In genomic region chr19:5339470-5339949, GRCh38 we compare ENCODE assay signal across 7 cellular contexts. TPM values are rescaled to one million over a fixed set of nuclear protein-coding genes. Genes with fewer than 3 reads are reported as not detected.
DNase-seq lines count a peak whose midpoint lies in the region; ATAC-seq and TF ChIP-seq lines count a peak whose summit lies in the region.

No MANE protein-coding gene starts in this region.

- H3K4me1 ChIP-seq in GM23248 (ENCODE audit: insufficient read depth): no peaks in the 10 kb centered on the region
- peaks cover 0 to 22% of the 10 kb centered on the region in 2 donors for H3K4me1 ChIP-seq in right atrium auricular region
- peaks cover 8 to 35% (median 21%) of the 10 kb centered on the region in 6 donors for H3K4me1 ChIP-seq in spleen
- peaks cover 4% of the 10 kb centered on the region for H3K4me1 ChIP-seq in mucosa of descending colon (ENCODE audit: low read depth)

- WGBS in GM23248 (ENCODE audit: low coverage in 1 of 2, low lambda C conversion rate in 2 of 2, missing lambda C conversion rate in 2 of 2), 2 experiments: 0 to 1% methylated on average over 8 to 25 of the region's 34 CpGs
- WGBS in spleen, 5 donors: 1 to 3% (median 2%) methylated on average over 20 to 34 of the region's 34 CpGs

- H3K9me3 ChIP-seq in GM23248 (ENCODE audit: low read depth) (no peaks in the 10 kb centered on the region), WERI-Rb-1 (ENCODE audit: severe bottlenecking) (no peaks in the 10 kb centered on the region), right atrium auricular region (no peaks in the 10 kb centered on the region), spleen (no peaks in the 10 kb centered on the region), mucosa of descending colon (no peaks in the 10 kb centered on the region)

- no peak for TF ChIP-seq CTCF in WERI-Rb-1 (IDR thresholded peaks at IDR 0.05; ENCODE audit: low read depth, low read length)
- no peak for TF ChIP-seq CTCF in right atrium auricular region (IDR thresholded peaks at IDR 0.05)
- no peak for TF ChIP-seq CTCF in spleen (IDR thresholded peaks at IDR 0.05 in 8 of 11, conservative IDR thresholded peaks at IDR 0.05 in 3 of 11)
- TF ChIP-seq CTCF in mucosa of descending colon (IDR thresholded peaks at IDR 0.05): no peak

- no peaks in the 10 kb centered on the region for H3K79me2 ChIP-seq in GM23248 (ENCODE audit: insufficient read depth)

- in situ Hi-C loops in GM23248 (cut with MboI): no loop called here

- H3K4me2 ChIP-seq in GM23248 (ENCODE audit: unreplicated experiment): peak overlapping the region; percentile 90

- TF ChIP-seq POLR2A in spleen (IDR thresholded peaks at IDR 0.05): no peak

- no peaks in the 10 kb centered on the region for H3K36me3 ChIP-seq in GM23248 (ENCODE audit: low read depth)
- H3K36me3 ChIP-seq in WERI-Rb-1: peaks cover 4% of the 10 kb centered on the region
- no peaks in the 10 kb centered on the region for H3K36me3 ChIP-seq in right atrium auricular region
- no peaks in the 10 kb centered on the region for H3K36me3 ChIP-seq in spleen
- no peaks in the 10 kb centered on the region for H3K36me3 ChIP-seq in mucosa of descending colon (ENCODE audit: low read depth)

- no peaks in the 10 kb centered on the region; the same call in 1 of the 2 replicates for H3K27me3 ChIP-seq in GM23248 (replicated peaks; ENCODE audit: insufficient read depth)
- H3K27me3 ChIP-seq in WERI-Rb-1 (ENCODE audit: insufficient read depth, low read depth, severe bottlenecking): no peaks in the 10 kb centered on the region
- H3K27me3 ChIP-seq in right atrium auricular region: peaks cover 0 to 14% of the 10 kb centered on the region in 2 donors
- peaks cover 5 to 97% (median 70%) of the 10 kb centered on the region in 7 donors for H3K27me3 ChIP-seq in spleen (replicated peaks in 1 of 7)

- H3K4me3 ChIP-seq in GM23248: peak overlapping the region; percentile 93
- H3K4me3 ChIP-seq in WERI-Rb-1 (ENCODE audit: low read depth, low read length): peak overlapping the region; percentile 90
- peak overlapping the region; percentile 62 to 73 for H3K4me3 ChIP-seq in right atrium auricular region
- peak overlapping the region; percentile 4 to 72 (median 42) for H3K4me3 ChIP-seq in spleen
- no peak overlapping the region for H3K4me3 ChIP-seq in mucosa of descending colon

- DNase-seq in GM23248 (peak; percentile 11), WERI-Rb-1 (no peak), right atrium auricular region (ENCODE audit: low spot score) (no peak), spleen (no peak), activated gamma-delta T cell (lab: John Stamatoyannopoulos, UW) (no peak), mucosa of descending colon (no peak), foreskin melanocyte (no peak)

- H2AFZ ChIP-seq in GM23248: peak overlapping the region; percentile 55; the same call in 1 of the 2 replicates

- H3K9me2 ChIP-seq in GM23248 (ENCODE audit: insufficient read depth): no peaks in the 10 kb centered on the region

- intact Hi-C loops in spleen (cut with DNase I; ENCODE audit: low total_unique reads) (no loop called here), mucosa of descending colon (cut with DNase I, micrococcal nuclease) (no loop called here)

- no peaks in the 10 kb centered on the region for H3F3A ChIP-seq in GM23248 (ENCODE audit: insufficient read depth)

- no peak for ATAC-seq in mucosa of descending colon

- peak overlapping the region; percentile 50 for H3K9ac ChIP-seq in GM23248

- no peak overlapping the region for H3K27ac ChIP-seq in GM23248
- peak overlapping the region; percentile 85 for H3K27ac ChIP-seq in WERI-Rb-1
- H3K27ac ChIP-seq in right atrium auricular region: peak overlapping the region in 1 of 2 donors; percentile 48
- H3K27ac ChIP-seq in spleen: no peak overlapping the region

- no peaks in the 10 kb centered on the region for H4K20me1 ChIP-seq in GM23248 (ENCODE audit: insufficient read depth)

RNA-seq across cellular contexts. Expression of gene PTPRS, which starts 1.1 kb away (rescaled TPM):
- 196 and 215 TPM in 2 replicates for total RNA-seq in GM23248 (2014; rRNA removed; shearing (Covaris generic))
- polyA plus RNA-seq in GM23248 (2016; fragmentation: Nextera tagmentation; extraction: Ambion mirVana): 20.2 and 21.7 TPM in 2 replicates
- total RNA-seq in right atrium auricular region: 100 to 1,000 TPM; 138 to 190 TPM
- 10 to 100 TPM; 33.4 to 77.9 (median 47.1) TPM for total RNA-seq in spleen
- polyA plus RNA-seq in spleen: 1 to 10 TPM; 1.2 to 4.8 (median 1.9) TPM
- total RNA-seq in mucosa of descending colon: 100 to 1,000 TPM in 1 of 3 donors, 10 to 100 TPM in 1, 1 to 10 TPM in 1; 7.2 to 131 (median 22.5) TPM
